9 cellular contexts compared by ENCODE assay signal in the genomic region with DNA sequence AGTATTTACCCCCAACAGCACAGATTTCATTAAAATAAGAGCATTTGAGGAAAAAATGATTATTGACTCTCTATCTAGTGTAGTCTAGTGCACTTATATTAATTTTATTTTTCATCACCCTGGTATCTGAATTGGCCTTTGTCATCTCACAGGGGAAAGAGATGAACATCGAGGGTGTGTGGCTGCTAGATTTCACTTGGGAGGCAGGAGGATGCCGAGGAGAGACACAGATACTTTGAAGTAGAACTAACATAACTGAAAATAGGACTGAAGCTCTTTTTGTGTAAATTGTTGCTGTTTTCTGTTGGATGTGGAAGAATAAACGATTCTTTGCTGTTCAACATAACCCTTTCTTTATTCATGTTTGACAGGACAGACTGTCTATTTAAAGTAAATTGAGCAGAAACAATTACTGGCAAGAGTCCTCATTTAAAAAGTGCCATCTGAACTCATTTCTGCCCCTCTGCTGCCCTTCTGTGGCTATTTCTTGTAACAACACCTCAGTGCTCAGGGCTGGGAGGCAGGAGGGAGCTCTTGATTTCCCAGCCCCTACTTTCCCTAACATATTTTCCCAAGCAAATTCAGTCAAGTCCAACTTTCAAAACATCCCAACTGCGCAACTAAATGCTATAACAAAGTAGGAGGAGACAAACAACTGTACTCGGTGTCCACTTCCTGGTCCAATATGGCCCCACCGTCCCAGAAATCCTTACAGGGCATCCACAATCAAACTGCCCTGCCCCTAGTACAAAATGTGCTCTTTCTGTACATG. TPM values are rescaled to one million over a fixed set of nuclear protein-coding genes. Genes with fewer than 3 reads are reported as not detected.
DNase-seq lines count a peak whose midpoint lies in the region; ATAC-seq, FAIRE-seq and TF ChIP-seq lines count a peak whose summit lies in the region.
"Had no signal": no experiment of that assay in that cellular context is flagged by ENCODE, and none has a peak within 500 bp of the region (broad histone marks: within the 10 kb centered on the region; RNA-seq: fewer than 3 reads in every experiment).

No MANE protein-coding gene starts in this region.

- no peaks in the 10 kb centered on the region for H3K4me1 Mint-ChIP-seq in activated CD4-positive, alpha-beta memory T cell treated with anti-CD3 and anti-CD28 coated beads for 36 hours (ENCODE audit: low read depth)
- H3K4me1 Mint-ChIP-seq in activated T-helper 17 cell treated with anti-CD3 and anti-CD28 coated beads, Interleukin-2, amount 50 U/mL, for 72 hours: no peaks in the 10 kb centered on the region

- intact Hi-C loops in activated CD4-positive, alpha-beta memory T cell treated with anti-CD3 and anti-CD28 coated beads for 36 hours (cut with micrococcal nuclease): loop anchor here (1.0 to 5.0 kb wide), 3 partner anchors 627 to 676 kb away; partner anchors contain the start of gene BAMBI

- no peak overlapping the region for H3K27ac Mint-ChIP-seq in activated CD4-positive, alpha-beta memory T cell treated with anti-CD3 and anti-CD28 coated beads for 36 hours
- no peak overlapping the region for H3K27ac Mint-ChIP-seq in activated T-helper 17 cell treated with anti-CD3 and anti-CD28 coated beads, Interleukin-2, amount 50 U/mL, for 72 hours

- no peaks in the 10 kb centered on the region for H3K36me3 Mint-ChIP-seq in activated CD4-positive, alpha-beta memory T cell treated with anti-CD3 and anti-CD28 coated beads for 36 hours
- H3K36me3 Mint-ChIP-seq in activated T-helper 17 cell treated with anti-CD3 and anti-CD28 coated beads, Interleukin-2, amount 50 U/mL, for 72 hours (ENCODE audit: low read depth): no peaks in the 10 kb centered on the region

- no peak overlapping the region for H3K4me3 ChIP-seq in HFF-Myc (replicated peaks; ENCODE audit: low read depth, low read length)

- peak; percentile 97 for FAIRE-seq in frontal cortex (lab: Jason Lieb, UNC)

- peaks cover 13% of the 10 kb centered on the region for H3K9me3 Mint-ChIP-seq in activated CD4-positive, alpha-beta memory T cell treated with anti-CD3 and anti-CD28 coated beads for 36 hours
- peaks cover 13% of the 10 kb centered on the region for H3K9me3 Mint-ChIP-seq in activated T-helper 17 cell treated with anti-CD3 and anti-CD28 coated beads, Interleukin-2, amount 50 U/mL, for 72 hours

- DNase-seq in Daoy (ENCODE audit: low read depth): peak; percentile 63
- peak; percentile 37 for DNase-seq in HFF-Myc (ENCODE audit: extremely low read depth, low read depth)
- peak; percentile 61 for DNase-seq in NCI-H2171 treated with DMSO at 0.1 percent for 48 hours (lab: John Stamatoyannopoulos, UW)
- DNase-seq in activated CD4-positive, alpha-beta memory T cell treated with anti-CD3 and anti-CD28 coated beads for 36 hours: peak; percentile 43
- DNase-seq in frontal cortex (ENCODE audit: low spot score in 2 of 2): peak; percentile 66 to 76
- DNase-seq in omental fat pad (ENCODE audit: low spot score): peak; percentile 34

- CTCF ChIA-PET in activated CD4-positive, alpha-beta memory T cell treated with anti-CD3 and anti-CD28 coated beads for 36 hours (lab: Charles Lee): interaction anchor here (0.7 to 4.9 kb wide), 11 partner anchors 11 to 676 kb away, joined by 3 to 48 read pairs (median 4); partner anchors contain the start of gene BAMBI

- ATAC-seq in omental fat pad (ENCODE audit: low FRiP score): no peak
- ATAC-seq in activated T-helper 17 cell treated with anti-CD3 and anti-CD28 coated beads, Interleukin-2, amount 50 U/mL, for 72 hours (replicated peaks): no peak
- ATAC-seq in GM19452 (IDR thresholded peaks at IDR 0.05; ENCODE audit: unreplicated experiment): no peak

- peaks cover 21% of the 10 kb centered on the region for H3K27me3 Mint-ChIP-seq in activated CD4-positive, alpha-beta memory T cell treated with anti-CD3 and anti-CD28 coated beads for 36 hours
- H3K27me3 Mint-ChIP-seq in activated T-helper 17 cell treated with anti-CD3 and anti-CD28 coated beads, Interleukin-2, amount 50 U/mL, for 72 hours: peaks cover 35% of the 10 kb centered on the region

- H3K4me3 Mint-ChIP-seq in activated CD4-positive, alpha-beta memory T cell treated with anti-CD3 and anti-CD28 coated beads for 36 hours: no peak overlapping the region
- H3K4me3 Mint-ChIP-seq in activated T-helper 17 cell treated with anti-CD3 and anti-CD28 coated beads, Interleukin-2, amount 50 U/mL, for 72 hours: no peak overlapping the region

- POLR2A ChIA-PET in activated CD4-positive, alpha-beta memory T cell treated with anti-CD3 and anti-CD28 coated beads for 36 hours (lab: Charles Lee): no interaction called here

- TF ChIP-seq CTCF in HFF-Myc (IDR thresholded peaks at IDR 0.05; ENCODE audit: low read depth, low read length, missing control alignments): peak; percentile 62
- peak in 2 of 3 donors; percentile 2 to 46 for TF ChIP-seq CTCF in omental fat pad (IDR thresholded peaks at IDR 0.05)

RNA-seq across cellular contexts. Expression of gene LYZL1, which starts 15.6 kb away (rescaled TPM):
- total RNA-seq in Daoy (2014; rRNA removed; shearing (Covaris generic)): not detected in 2 replicates
- total RNA-seq in activated CD4-positive, alpha-beta memory T cell treated with anti-CD3 and anti-CD28 coated beads for 36 hours: not detected
- not detected for total RNA-seq in frontal cortex
- total RNA-seq in omental fat pad: not detected
- not detected for total RNA-seq in activated T-helper 17 cell treated with anti-CD3 and anti-CD28 coated beads, Interleukin-2, amount 50 U/mL, for 72 hours
- total RNA-seq: urinary bladder had no signal
